8 cellular contexts compared by ENCODE assay signal in the genomic region with DNA sequence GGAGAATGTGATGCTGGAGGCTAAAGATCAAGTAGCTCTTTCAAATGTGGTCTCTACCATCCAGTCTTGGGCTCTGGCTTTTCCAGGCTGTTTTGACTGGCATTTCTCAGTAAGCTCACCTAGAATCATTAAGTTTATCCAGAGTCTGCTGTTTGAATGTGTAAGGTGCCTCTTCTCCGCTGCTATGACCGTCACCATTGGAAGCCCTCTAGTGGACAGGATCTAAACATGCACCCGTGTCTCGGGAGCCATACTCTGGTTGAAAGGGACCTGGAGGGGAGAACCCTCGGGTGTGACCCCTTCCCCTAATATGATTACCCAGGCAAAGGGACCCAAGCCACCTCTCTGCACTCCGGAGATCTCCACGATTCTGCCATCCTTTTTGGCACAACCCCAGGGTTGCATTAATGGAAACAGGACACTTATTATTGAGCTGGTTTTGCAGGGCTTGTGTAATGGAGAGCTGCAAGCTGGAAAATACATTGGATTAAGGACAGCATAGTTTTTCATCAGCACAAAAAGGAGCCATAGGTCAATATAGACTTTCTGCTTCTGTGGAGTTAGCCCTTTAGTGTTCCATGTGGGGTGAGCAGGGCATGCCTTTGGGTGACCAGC.
DNase-seq lines count a peak whose midpoint lies in the region; ATAC-seq and TF ChIP-seq lines count a peak whose summit lies in the region.

No MANE protein-coding gene starts in this region.

- TF ChIP-seq CTCF in astrocyte of the cerebellum (IDR thresholded peaks at IDR 0.05; ENCODE audit: low read depth, low read length, missing control alignments), result peak; percentile 30

- DNase-seq in activated T-cell treated with anti-CD3 and anti-CD28 coated beads for 24 hours (ENCODE audit: low read depth) (peak; percentile 4), LoVo (ENCODE audit: low spot score) (peak; percentile 54), astrocyte of the cerebellum (ENCODE audit: low read depth) (no peak), iris pigment epithelial cell (ENCODE audit: low read depth) (peak; percentile 12), superior temporal gyrus (ENCODE audit: extremely low spot score) (peak; percentile 53)
- DNase-seq in activated T-cell treated with anti-CD3 and anti-CD28 coated beads, Interleukin-2, amount 50 U/mL, for 4 hours, result no peak
- DNase-seq in NK-92 treated with Interleukin-12 subunit alpha and Interleukin-12 subunit beta, amount 100 ng/mL, for 24 hours (lab: John Stamatoyannopoulos, UW), result no peak

- H3K4me1 Mint-ChIP-seq in activated T-cell treated with anti-CD3 and anti-CD28 coated beads, Interleukin-2, amount 50 U/mL, for 4 hours (ENCODE audit: low read depth), result no peaks in the 10 kb centered on the region

- H3K27me3 Mint-ChIP-seq in activated T-cell treated with anti-CD3 and anti-CD28 coated beads, Interleukin-2, amount 50 U/mL, for 4 hours (ENCODE audit: low read depth), result peaks cover 5% of the 10 kb centered on the region

- no peak overlapping the region for H3K4me3 Mint-ChIP-seq in activated T-cell treated with anti-CD3 and anti-CD28 coated beads, Interleukin-2, amount 50 U/mL, for 4 hours

- peaks cover 5% of the 10 kb centered on the region for H3K9me3 Mint-ChIP-seq in activated T-cell treated with anti-CD3 and anti-CD28 coated beads, Interleukin-2, amount 50 U/mL, for 4 hours

- no peak overlapping the region for H3K4me3 ChIP-seq in astrocyte of the cerebellum (ENCODE audit: low read depth, low read length)

- H3K36me3 Mint-ChIP-seq in activated T-cell treated with anti-CD3 and anti-CD28 coated beads, Interleukin-2, amount 50 U/mL, for 4 hours (ENCODE audit: insufficient read depth), result no peaks in the 10 kb centered on the region

- in situ Hi-C loops in astrocyte of the cerebellum (cut with HindIII; ENCODE audit: low sequenced_read_pairs), result no loop called here

- ATAC-seq in activated T-cell treated with anti-CD3 and anti-CD28 coated beads, Interleukin-2, amount 50 U/mL, for 4 hours, result no peak
- no peak for ATAC-seq in GM19395 (IDR thresholded peaks at IDR 0.05; ENCODE audit: unreplicated experiment)

Comparison
In these comparisons a context has a peak if more than half of its experiments do, and no peak if none do; other contexts are left out.
1. DNase-seq: peak in activated T-cell treated with anti-CD3 and anti-CD28 coated beads for 24 hours (single experiment), LoVo (single experiment), iris pigment epithelial cell (single experiment) and superior temporal gyrus (single experiment); none in activated T-cell treated with anti-CD3 and anti-CD28 coated beads, Interleukin-2, amount 50 U/mL, for 4 hours (single experiment), astrocyte of the cerebellum (single experiment) and NK-92 treated with Interleukin-12 subunit alpha and Interleukin-12 subunit beta, amount 100 ng/mL, for 24 hours (single experiment).